In genomic region chr1:185636848-185637247, GRCh38 we compare ENCODE assay signal across 9 cellular contexts.
DNase-seq lines count a peak whose midpoint lies in the region; ATAC-seq, FAIRE-seq and TF ChIP-seq lines count a peak whose summit lies in the region.
"Had no signal": no experiment of that assay in that cellular context is flagged by ENCODE, and none has a peak within 500 bp of the region (broad histone marks: within the 10 kb centered on the region; RNA-seq: fewer than 3 reads in every experiment).

No MANE protein-coding gene starts in this region.

- in situ Hi-C loops in G401 (cut with HindIII; ENCODE audit: low sequenced_read_pairs): no loop called here

- H3K27ac Mint-ChIP-seq in endothelial cell (ENCODE audit: unreplicated experiment) (peak overlapping the region; percentile 18), WTC11 (no peak overlapping the region)
- H3K27ac Mint-ChIP-seq in naive thymus-derived CD8-positive, alpha-beta T cell: peak overlapping the region in 1 of 10 donors; percentile 32

- peaks cover 22% of the 10 kb centered on the region for H3K36me3 Mint-ChIP-seq in endothelial cell (ENCODE audit: low read depth, unreplicated experiment)
- H3K36me3 Mint-ChIP-seq in naive thymus-derived CD8-positive, alpha-beta T cell: peaks cover 0 to 14% (median 9%) of the 10 kb centered on the region in 3 donors
- peaks cover 50% of the 10 kb centered on the region for H3K36me3 Mint-ChIP-seq in WTC11

- TF ChIP-seq CTCF in endothelial cell (IDR thresholded peaks at IDR 0.05; ENCODE audit: unreplicated experiment): no peak
- TF ChIP-seq CTCF in WTC11 (IDR thresholded peaks at IDR 0.05): no peak

- CTCF ChIA-PET in WTC11 (lab: Charles Lee): no interaction called here

- no peak for FAIRE-seq in RCC 7860 (lab: Jason Lieb, UNC)
- FAIRE-seq: G401.6 had no signal

- H3K27me3 Mint-ChIP-seq in endothelial cell (ENCODE audit: unreplicated experiment): no peaks in the 10 kb centered on the region
- peaks cover 0 to 3% (median 0%) of the 10 kb centered on the region in 5 donors for H3K27me3 Mint-ChIP-seq in naive thymus-derived CD8-positive, alpha-beta T cell
- peaks cover 5% of the 10 kb centered on the region; the same call in 1 of the 2 replicates for H3K27me3 Mint-ChIP-seq in WTC11 (ENCODE audit: low read depth)

- DNase-seq in endothelial cell (ENCODE audit: low spot score): no peak
- no peak for DNase-seq in RCC 7860 (ENCODE audit: low spot score)
- no peak for DNase-seq in naive thymus-derived CD8-positive, alpha-beta T cell
- no peak for DNase-seq in WTC11 (ENCODE audit: low spot score)
- no peak for DNase-seq in G401 (ENCODE audit: low spot score)

- H3K4me3 Mint-ChIP-seq in endothelial cell (ENCODE audit: unreplicated experiment) (no peak overlapping the region), WTC11 (no peak overlapping the region)
- H3K4me3 Mint-ChIP-seq in naive thymus-derived CD8-positive, alpha-beta T cell: no peak overlapping the region

- POLR2A ChIA-PET in naive thymus-derived CD8-positive, alpha-beta T cell (lab: Charles Lee): interaction anchor here (0.8 kb wide), 1 partner anchor 35 kb away, joined by 3 read pairs; no protein-coding TSS in a partner anchor
- POLR2A ChIA-PET in WTC11 (lab: Charles Lee): no interaction called here

- ATAC-seq in GM18858 (IDR thresholded peaks at IDR 0.05; ENCODE audit: unreplicated experiment): peak; percentile 99
- peak; percentile 100 for ATAC-seq in GM21447 (IDR thresholded peaks at IDR 0.05; ENCODE audit: unreplicated experiment)
- peak; percentile 100 for ATAC-seq in HG03354 (IDR thresholded peaks at IDR 0.05; ENCODE audit: poor library complexity, severe bottlenecking, unreplicated experiment)
- no peak for ATAC-seq in naive thymus-derived CD8-positive, alpha-beta T cell
- ATAC-seq in WTC11: no peak

- H3K4me1 Mint-ChIP-seq in endothelial cell (ENCODE audit: unreplicated experiment): peaks cover 4% of the 10 kb centered on the region
- peaks cover 0 to 5% (median under 1%) of the 10 kb centered on the region in 4 donors for H3K4me1 Mint-ChIP-seq in naive thymus-derived CD8-positive, alpha-beta T cell
- H3K4me1 Mint-ChIP-seq in WTC11: no peaks in the 10 kb centered on the region

- H3K9me3 Mint-ChIP-seq in endothelial cell (ENCODE audit: unreplicated experiment): peaks cover 7% of the 10 kb centered on the region
- H3K9me3 Mint-ChIP-seq in naive thymus-derived CD8-positive, alpha-beta T cell: peaks cover 0 to 17% (median 9%) of the 10 kb centered on the region in 9 donors
- H3K9me3 Mint-ChIP-seq in WTC11: peaks cover 64% of the 10 kb centered on the region

TF ChIP-seq in WTC11, 78 proteins besides CTCF, POLR2A, EP300 and RAD21:
- TF ChIP-seq SP1 (CRISPR knock-in tag; conservative IDR thresholded peaks at IDR 0.05) (no peak), E2F5 (CRISPR knock-in tag; IDR thresholded peaks at IDR 0.05) (no peak), GTF2I (CRISPR knock-in tag; conservative IDR thresholded peaks at IDR 0.05) (no peak)

Comparison
In these comparisons a context has a peak if more than half of its experiments do, and no peak if none do; other contexts are left out.
1. ATAC-seq: peak in GM18858 (single experiment), GM21447 (single experiment) and HG03354 (single experiment); none in naive thymus-derived CD8-positive, alpha-beta T cell (0 of 2) and WTC11 (single experiment).